Comparison of ENCODE assay signal across 8 cellular contexts in genomic region chr5:176810687-176811501, GRCh38. TPM values are rescaled to one million over a fixed set of nuclear protein-coding genes. Genes with fewer than 3 reads are reported as not detected.
DNase-seq lines count a peak whose midpoint lies in the region; ATAC-seq and TF ChIP-seq lines count a peak whose summit lies in the region.

No MANE protein-coding gene starts in this region.

- H3F3A ChIP-seq in neural progenitor cell (ENCODE audit: low read depth), result peaks cover 19% of the 10 kb centered on the region

- H3K4me3 ChIP-seq in CD8-positive, alpha-beta T cell (ENCODE audit: low read depth, low read length), result no peak overlapping the region
- H3K4me3 ChIP-seq in choroid plexus epithelial cell (ENCODE audit: low read depth, low read length) (peak overlapping the region; percentile 29), neural progenitor cell (peak overlapping the region; percentile 59)

- no peaks in the 10 kb centered on the region for H3K36me3 ChIP-seq in CD8-positive, alpha-beta T cell (ENCODE audit: insufficient read depth, low read length)
- H3K36me3 ChIP-seq in neural progenitor cell, result no peaks in the 10 kb centered on the region

- intact Hi-C loops in CD8-positive, alpha-beta T cell (cut with DNase I, micrococcal nuclease), result no loop called here

- H3K27ac Mint-ChIP-seq in CD8-positive, alpha-beta T cell, result no peak overlapping the region
- H3K27ac Mint-ChIP-seq in neural progenitor cell, result no peak overlapping the region

- POLR2A ChIA-PET in CD8-positive, alpha-beta T cell (lab: Charles Lee), result no interaction called here

- no peaks in the 10 kb centered on the region for H3K9me3 Mint-ChIP-seq in CD8-positive, alpha-beta T cell
- peaks cover 4% of the 10 kb centered on the region for H3K9me3 Mint-ChIP-seq in neural progenitor cell

- TF ChIP-seq CTCF in CD8-positive, alpha-beta T cell (IDR thresholded peaks at IDR 0.05), result no peak
- TF ChIP-seq CTCF in choroid plexus epithelial cell (conservative IDR thresholded peaks at IDR 0.05; ENCODE audit: low read depth, low read length) (no peak), neural progenitor cell (IDR thresholded peaks at IDR 0.05) (no peak)

- no peak for DNase-seq in CD8-positive, alpha-beta T cell
- DNase-seq in choroid plexus epithelial cell (ENCODE audit: low read depth) (peak; percentile 18), neural progenitor cell (ENCODE audit: low spot score) (no peak), NCI-H748 treated with DMSO at 0.1 percent for 48 hours (lab: John Stamatoyannopoulos, UW) (no peak), NOMO-1 treated with DMSO at 0.1 percent for 48 hours (lab: John Stamatoyannopoulos, UW; ENCODE audit: unreplicated experiment) (no peak)

- no peak overlapping the region for H3K9ac ChIP-seq in neural progenitor cell

- no peaks in the 10 kb centered on the region for H3K9me3 ChIP-seq in CD8-positive, alpha-beta T cell (ENCODE audit: low read length)
- H3K9me3 ChIP-seq in neural progenitor cell (ENCODE audit: low read depth), result no peaks in the 10 kb centered on the region

- H3K4me1 Mint-ChIP-seq in CD8-positive, alpha-beta T cell (ENCODE audit: low read depth), result peaks cover 17% of the 10 kb centered on the region
- peaks cover 32% of the 10 kb centered on the region for H3K4me1 Mint-ChIP-seq in neural progenitor cell

- peaks cover 12% of the 10 kb centered on the region for H3K4me1 ChIP-seq in CD8-positive, alpha-beta T cell (ENCODE audit: insufficient read depth, low read length)
- peaks cover 33% of the 10 kb centered on the region for H3K4me1 ChIP-seq in neural progenitor cell

- H3K36me3 Mint-ChIP-seq in CD8-positive, alpha-beta T cell, result no peaks in the 10 kb centered on the region
- H3K36me3 Mint-ChIP-seq in neural progenitor cell, result no peaks in the 10 kb centered on the region

- peak overlapping the region; percentile 4 for H2AFZ ChIP-seq in neural progenitor cell (replicated peaks)

- no peaks in the 10 kb centered on the region for H3K79me2 ChIP-seq in neural progenitor cell (ENCODE audit: low read depth)

- H3K27me3 ChIP-seq in CD8-positive, alpha-beta T cell (ENCODE audit: insufficient read depth, low read length), result peaks cover 4% of the 10 kb centered on the region
- H3K27me3 ChIP-seq in neural progenitor cell, result peaks cover 69% of the 10 kb centered on the region

- TF ChIP-seq RAD21 in Ishikawa (IDR thresholded peaks at IDR 0.05; ENCODE audit: low read depth), result no peak

- no peak for TF ChIP-seq EP300 in Ishikawa (IDR thresholded peaks at IDR 0.05; ENCODE audit: borderline replicate concordance)

- peaks cover 33% of the 10 kb centered on the region for H4K20me1 ChIP-seq in neural progenitor cell (ENCODE audit: low read depth)

- CTCF ChIA-PET in CD8-positive, alpha-beta T cell (lab: Charles Lee), result no interaction called here

- peak overlapping the region; percentile 89 for H3K4me2 ChIP-seq in neural progenitor cell

- H3K27me3 Mint-ChIP-seq in CD8-positive, alpha-beta T cell (ENCODE audit: low read depth), result peaks cover 76% of the 10 kb centered on the region
- H3K27me3 Mint-ChIP-seq in neural progenitor cell (ENCODE audit: insufficient read depth, low read depth), result peaks cover 68% of the 10 kb centered on the region

- no peak overlapping the region for H3K27ac ChIP-seq in CD8-positive, alpha-beta T cell (ENCODE audit: low read depth, low read length)
- no peak overlapping the region for H3K27ac ChIP-seq in neural progenitor cell

- peak overlapping the region; percentile 79 for H3K4me3 Mint-ChIP-seq in CD8-positive, alpha-beta T cell
- H3K4me3 Mint-ChIP-seq in neural progenitor cell, result peak overlapping the region; percentile 85

- no peak for ATAC-seq in CD8-positive, alpha-beta T cell
- no peak for ATAC-seq in GM21526 (IDR thresholded peaks at IDR 0.05; ENCODE audit: low FRiP score, unreplicated experiment)
- no peak for ATAC-seq in GM18520 (IDR thresholded peaks at IDR 0.05; ENCODE audit: unreplicated experiment)

TF ChIP-seq in Ishikawa, 13 proteins besides CTCF, POLR2A, EP300 and RAD21:
- no peak for TF ChIP-seq YY1 (IDR thresholded peaks at IDR 0.05; ENCODE audit: low read depth)
- TF ChIP-seq CEBPB (IDR thresholded peaks at IDR 0.05), result no peak
- TF ChIP-seq CREB1 (IDR thresholded peaks at IDR 0.05; ENCODE audit: low read depth), result no peak
- 0 out of 2 replicates have a peak, but pooled peaks have one; percentile 37 for TF ChIP-seq ZBTB7A (IDR thresholded peaks at IDR 0.05; ENCODE audit: low read depth)
- TF ChIP-seq REST (IDR thresholded peaks at IDR 0.05; ENCODE audit: low read depth), result no peak

RNA-seq across cellular contexts. Expression of gene UNC5A, which starts 0.5 kb away (rescaled TPM):
- total RNA-seq in CD8-positive, alpha-beta T cell, result not detected
- 1.2 and 3.6 TPM in 2 replicates for total RNA-seq in neural progenitor cell (ENCODE audit: low replicate concordance)
